ENCODE assay signal across 1 cellular context in the genomic region with DNA sequence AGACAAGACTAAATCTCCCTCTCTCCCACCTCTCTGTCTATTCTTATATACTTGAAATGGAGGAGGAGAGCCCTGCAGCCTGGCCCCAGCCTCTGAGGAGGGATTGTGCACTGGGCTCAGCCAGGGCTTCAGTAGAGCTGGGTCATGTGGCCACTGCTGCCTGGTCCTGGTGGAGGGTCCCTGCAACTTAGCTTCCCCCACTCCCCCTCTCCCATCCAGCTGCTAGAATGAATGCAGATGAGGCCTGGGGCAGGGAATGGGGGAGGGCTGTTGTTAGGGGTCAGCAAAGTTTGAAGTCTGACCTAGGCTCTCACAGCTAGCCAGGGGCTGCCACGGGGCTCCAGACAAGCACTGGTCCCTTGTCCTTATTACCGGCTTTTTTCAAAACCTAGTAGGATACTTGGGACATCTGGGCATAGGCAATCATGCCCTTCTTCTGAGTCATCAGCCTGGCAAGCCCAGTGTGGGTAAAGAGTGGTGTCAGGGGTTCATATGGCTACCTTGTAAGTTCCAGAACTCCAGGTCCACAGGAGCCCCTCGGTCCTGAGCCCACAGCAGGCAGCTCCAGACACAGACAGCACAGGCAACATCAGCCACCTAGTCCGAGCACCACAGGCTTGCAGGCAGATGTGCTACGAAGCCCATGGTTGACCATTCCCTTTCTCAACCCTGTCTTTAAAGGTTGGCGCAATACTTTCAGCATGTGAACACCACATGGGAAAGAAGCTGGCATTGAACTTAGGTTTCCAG.
TF ChIP-seq lines count a peak whose summit lies in the region.

No MANE protein-coding gene starts in this region.

TF ChIP-seq in GM23338, 12 proteins besides CTCF, POLR2A, EP300 and RAD21 (continued from another document):
- TF ChIP-seq, protein P1, sequence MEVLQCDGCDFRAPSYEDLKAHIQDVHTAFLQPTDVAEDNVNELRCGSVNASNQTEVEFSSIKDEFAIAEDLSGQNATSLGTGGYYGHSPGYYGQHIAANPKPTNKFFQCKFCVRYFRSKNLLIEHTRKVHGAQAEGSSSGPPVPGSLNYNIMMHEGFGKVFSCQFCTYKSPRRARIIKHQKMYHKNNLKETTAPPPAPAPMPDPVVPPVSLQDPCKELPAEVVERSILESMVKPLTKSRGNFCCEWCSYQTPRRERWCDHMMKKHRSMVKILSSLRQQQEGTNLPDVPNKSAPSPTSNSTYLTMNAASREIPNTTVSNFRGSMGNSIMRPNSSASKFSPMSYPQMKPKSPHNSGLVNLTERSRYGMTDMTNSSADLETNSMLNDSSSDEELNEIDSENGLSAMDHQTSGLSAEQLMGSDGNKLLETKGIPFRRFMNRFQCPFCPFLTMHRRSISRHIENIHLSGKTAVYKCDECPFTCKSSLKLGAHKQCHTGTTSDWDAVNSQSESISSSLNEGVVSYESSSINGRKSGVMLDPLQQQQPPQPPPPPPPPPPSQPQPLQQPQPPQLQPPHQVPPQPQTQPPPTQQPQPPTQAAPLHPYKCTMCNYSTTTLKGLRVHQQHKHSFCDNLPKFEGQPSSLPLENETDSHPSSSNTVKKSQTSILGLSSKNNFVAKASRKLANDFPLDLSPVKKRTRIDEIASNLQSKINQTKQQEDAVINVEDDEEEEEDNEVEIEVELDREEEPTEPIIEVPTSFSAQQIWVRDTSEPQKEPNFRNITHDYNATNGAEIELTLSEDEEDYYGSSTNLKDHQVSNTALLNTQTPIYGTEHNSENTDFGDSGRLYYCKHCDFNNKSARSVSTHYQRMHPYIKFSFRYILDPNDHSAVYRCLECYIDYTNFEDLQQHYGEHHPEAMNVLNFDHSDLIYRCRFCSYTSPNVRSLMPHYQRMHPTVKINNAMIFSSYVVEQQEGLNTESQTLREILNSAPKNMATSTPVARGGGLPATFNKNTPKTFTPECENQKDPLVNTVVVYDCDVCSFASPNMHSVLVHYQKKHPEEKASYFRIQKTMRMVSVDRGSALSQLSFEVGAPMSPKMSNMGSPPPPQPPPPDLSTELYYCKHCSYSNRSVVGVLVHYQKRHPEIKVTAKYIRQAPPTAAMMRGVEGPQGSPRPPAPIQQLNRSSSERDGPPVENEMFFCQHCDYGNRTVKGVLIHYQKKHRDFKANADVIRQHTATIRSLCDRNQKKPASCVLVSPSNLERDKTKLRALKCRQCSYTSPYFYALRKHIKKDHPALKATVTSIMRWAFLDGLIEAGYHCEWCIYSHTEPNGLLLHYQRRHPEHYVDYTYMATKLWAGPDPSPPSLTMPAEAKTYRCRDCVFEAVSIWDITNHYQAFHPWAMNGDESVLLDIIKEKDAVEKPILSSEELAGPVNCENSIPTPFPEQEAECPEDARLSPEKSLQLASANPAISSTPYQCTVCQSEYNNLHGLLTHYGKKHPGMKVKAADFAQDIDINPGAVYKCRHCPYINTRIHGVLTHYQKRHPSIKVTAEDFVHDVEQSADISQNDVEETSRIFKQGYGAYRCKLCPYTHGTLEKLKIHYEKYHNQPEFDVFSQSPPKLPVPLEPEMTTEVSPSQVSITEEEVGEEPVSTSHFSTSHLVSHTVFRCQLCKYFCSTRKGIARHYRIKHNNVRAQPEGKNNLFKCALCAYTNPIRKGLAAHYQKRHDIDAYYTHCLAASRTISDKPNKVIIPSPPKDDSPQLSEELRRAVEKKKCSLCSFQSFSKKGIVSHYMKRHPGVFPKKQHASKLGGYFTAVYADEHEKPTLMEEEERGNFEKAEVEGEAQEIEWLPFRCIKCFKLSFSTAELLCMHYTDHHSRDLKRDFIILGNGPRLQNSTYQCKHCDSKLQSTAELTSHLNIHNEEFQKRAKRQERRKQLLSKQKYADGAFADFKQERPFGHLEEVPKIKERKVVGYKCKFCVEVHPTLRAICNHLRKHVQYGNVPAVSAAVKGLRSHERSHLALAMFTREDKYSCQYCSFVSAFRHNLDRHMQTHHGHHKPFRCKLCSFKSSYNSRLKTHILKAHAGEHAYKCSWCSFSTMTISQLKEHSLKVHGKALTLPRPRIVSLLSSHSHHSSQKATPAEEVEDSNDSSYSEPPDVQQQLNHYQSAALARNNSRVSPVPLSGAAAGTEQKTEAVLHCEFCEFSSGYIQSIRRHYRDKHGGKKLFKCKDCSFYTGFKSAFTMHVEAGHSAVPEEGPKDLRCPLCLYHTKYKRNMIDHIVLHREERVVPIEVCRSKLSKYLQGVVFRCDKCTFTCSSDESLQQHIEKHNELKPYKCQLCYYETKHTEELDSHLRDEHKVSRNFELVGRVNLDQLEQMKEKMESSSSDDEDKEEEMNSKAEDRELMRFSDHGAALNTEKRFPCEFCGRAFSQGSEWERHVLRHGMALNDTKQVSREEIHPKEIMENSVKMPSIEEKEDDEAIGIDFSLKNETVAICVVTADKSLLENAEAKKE (CRISPR knock-in tag; IDR thresholded peaks at IDR 0.05) = no peak
- TF ChIP-seq ZNF114 (CRISPR knock-in tag; IDR thresholded peaks at IDR 0.05) (no peak), ZNF331 (CRISPR knock-in tag; IDR thresholded peaks at IDR 0.05; ENCODE audit: low read depth) (no peak), NANOG (IDR thresholded peaks at IDR 0.05; ENCODE audit: borderline replicate concordance) (no peak), STAT1 (IDR thresholded peaks at IDR 0.05; ENCODE audit: unreplicated experiment) (no peak), EZH2 (IDR thresholded peaks at IDR 0.05; ENCODE audit: low read depth, unreplicated experiment) (no peak), POLR2AphosphoS5 (IDR thresholded peaks at IDR 0.05; ENCODE audit: low read depth) (no peak)
